1 cellular context compared by ENCODE assay signal in genomic region chr2:43637030-43637803, GRCh38.
A peak's percentile ranks its signal among the peaks of the same experiment; 100 is the strongest.
TF ChIP-seq lines count a peak whose summit lies in the region.

TSS of gene PLEKHH2 (plus strand) at chr2:43637260. CDS start at chr2:43644674, 7,414 bp downstream.

TF ChIP-seq in HepG2, 621 proteins besides CTCF, POLR2A, EP300 and RAD21 (continued from another document and continues in another):
- TF ChIP-seq, protein P1, sequence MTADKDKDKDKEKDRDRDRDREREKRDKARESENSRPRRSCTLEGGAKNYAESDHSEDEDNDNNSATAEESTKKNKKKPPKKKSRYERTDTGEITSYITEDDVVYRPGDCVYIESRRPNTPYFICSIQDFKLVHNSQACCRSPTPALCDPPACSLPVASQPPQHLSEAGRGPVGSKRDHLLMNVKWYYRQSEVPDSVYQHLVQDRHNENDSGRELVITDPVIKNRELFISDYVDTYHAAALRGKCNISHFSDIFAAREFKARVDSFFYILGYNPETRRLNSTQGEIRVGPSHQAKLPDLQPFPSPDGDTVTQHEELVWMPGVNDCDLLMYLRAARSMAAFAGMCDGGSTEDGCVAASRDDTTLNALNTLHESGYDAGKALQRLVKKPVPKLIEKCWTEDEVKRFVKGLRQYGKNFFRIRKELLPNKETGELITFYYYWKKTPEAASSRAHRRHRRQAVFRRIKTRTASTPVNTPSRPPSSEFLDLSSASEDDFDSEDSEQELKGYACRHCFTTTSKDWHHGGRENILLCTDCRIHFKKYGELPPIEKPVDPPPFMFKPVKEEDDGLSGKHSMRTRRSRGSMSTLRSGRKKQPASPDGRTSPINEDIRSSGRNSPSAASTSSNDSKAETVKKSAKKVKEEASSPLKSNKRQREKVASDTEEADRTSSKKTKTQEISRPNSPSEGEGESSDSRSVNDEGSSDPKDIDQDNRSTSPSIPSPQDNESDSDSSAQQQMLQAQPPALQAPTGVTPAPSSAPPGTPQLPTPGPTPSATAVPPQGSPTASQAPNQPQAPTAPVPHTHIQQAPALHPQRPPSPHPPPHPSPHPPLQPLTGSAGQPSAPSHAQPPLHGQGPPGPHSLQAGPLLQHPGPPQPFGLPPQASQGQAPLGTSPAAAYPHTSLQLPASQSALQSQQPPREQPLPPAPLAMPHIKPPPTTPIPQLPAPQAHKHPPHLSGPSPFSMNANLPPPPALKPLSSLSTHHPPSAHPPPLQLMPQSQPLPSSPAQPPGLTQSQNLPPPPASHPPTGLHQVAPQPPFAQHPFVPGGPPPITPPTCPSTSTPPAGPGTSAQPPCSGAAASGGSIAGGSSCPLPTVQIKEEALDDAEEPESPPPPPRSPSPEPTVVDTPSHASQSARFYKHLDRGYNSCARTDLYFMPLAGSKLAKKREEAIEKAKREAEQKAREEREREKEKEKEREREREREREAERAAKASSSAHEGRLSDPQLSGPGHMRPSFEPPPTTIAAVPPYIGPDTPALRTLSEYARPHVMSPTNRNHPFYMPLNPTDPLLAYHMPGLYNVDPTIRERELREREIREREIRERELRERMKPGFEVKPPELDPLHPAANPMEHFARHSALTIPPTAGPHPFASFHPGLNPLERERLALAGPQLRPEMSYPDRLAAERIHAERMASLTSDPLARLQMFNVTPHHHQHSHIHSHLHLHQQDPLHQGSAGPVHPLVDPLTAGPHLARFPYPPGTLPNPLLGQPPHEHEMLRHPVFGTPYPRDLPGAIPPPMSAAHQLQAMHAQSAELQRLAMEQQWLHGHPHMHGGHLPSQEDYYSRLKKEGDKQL (CRISPR knock-in tag; IDR thresholded peaks at IDR 0.05; ENCODE audit: low read depth): no peak
- TF ChIP-seq ZNF484 (CRISPR knock-in tag; IDR thresholded peaks at IDR 0.05; ENCODE audit: borderline replicate concordance, low read depth): no peak
- no peak for TF ChIP-seq ZNF574 (CRISPR knock-in tag; IDR thresholded peaks at IDR 0.05)
- no peak for TF ChIP-seq TBL1XR1 (IDR thresholded peaks at IDR 0.05; ENCODE audit: borderline replicate concordance, low read length, partially characterized antibody)
- no peak for TF ChIP-seq PAF1 (CRISPR knock-in tag; IDR thresholded peaks at IDR 0.05)
- no peak; the same call in none of the 2 replicates for TF ChIP-seq POGK (CRISPR knock-in tag; conservative IDR thresholded peaks at IDR 0.05)
- TF ChIP-seq SNAI1 (CRISPR knock-in tag; IDR thresholded peaks at IDR 0.05; ENCODE audit: borderline replicate concordance): no peak
- TF ChIP-seq THYN1 (CRISPR knock-in tag; IDR thresholded peaks at IDR 0.05; ENCODE audit: borderline replicate concordance, low read depth): no peak
- peak; percentile 56; the same call in 1 of the 2 replicates for TF ChIP-seq YEATS4 (CRISPR knock-in tag; IDR thresholded peaks at IDR 0.05; ENCODE audit: borderline replicate concordance)
- TF ChIP-seq BRD4 (CRISPR knock-in tag; IDR thresholded peaks at IDR 0.05): no peak
- no peak for TF ChIP-seq SPEN (CRISPR knock-in tag; IDR thresholded peaks at IDR 0.05; ENCODE audit: low read depth)
- TF ChIP-seq ZNF577 (CRISPR knock-in tag; IDR thresholded peaks at IDR 0.05; ENCODE audit: borderline replicate concordance, low read depth): no peak
- no peak for TF ChIP-seq TRAFD1 (CRISPR knock-in tag; IDR thresholded peaks at IDR 0.05; ENCODE audit: borderline replicate concordance)
- TF ChIP-seq HHEX (CRISPR knock-in tag; IDR thresholded peaks at IDR 0.05): no peak
- TF ChIP-seq ZNF225 (CRISPR knock-in tag; IDR thresholded peaks at IDR 0.05): no peak
- TF ChIP-seq ZC3H13 (CRISPR knock-in tag; IDR thresholded peaks at IDR 0.05): no peak
- TF ChIP-seq, protein P2, sequence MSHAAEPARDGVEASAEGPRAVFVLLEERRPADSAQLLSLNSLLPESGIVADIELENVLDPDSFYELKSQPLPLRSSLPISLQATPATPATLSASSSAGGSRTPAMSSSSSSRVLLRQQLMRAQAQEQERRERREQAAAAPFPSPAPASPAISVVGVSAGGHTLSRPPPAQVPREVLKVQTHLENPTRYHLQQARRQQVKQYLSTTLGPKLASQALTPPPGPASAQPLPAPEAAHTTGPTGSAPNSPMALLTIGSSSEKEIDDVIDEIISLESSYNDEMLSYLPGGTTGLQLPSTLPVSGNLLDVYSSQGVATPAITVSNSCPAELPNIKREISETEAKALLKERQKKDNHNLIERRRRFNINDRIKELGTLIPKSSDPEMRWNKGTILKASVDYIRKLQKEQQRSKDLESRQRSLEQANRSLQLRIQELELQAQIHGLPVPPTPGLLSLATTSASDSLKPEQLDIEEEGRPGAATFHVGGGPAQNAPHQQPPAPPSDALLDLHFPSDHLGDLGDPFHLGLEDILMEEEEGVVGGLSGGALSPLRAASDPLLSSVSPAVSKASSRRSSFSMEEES (CRISPR knock-in tag; IDR thresholded peaks at IDR 0.05): no peak
- TF ChIP-seq, protein P3, sequence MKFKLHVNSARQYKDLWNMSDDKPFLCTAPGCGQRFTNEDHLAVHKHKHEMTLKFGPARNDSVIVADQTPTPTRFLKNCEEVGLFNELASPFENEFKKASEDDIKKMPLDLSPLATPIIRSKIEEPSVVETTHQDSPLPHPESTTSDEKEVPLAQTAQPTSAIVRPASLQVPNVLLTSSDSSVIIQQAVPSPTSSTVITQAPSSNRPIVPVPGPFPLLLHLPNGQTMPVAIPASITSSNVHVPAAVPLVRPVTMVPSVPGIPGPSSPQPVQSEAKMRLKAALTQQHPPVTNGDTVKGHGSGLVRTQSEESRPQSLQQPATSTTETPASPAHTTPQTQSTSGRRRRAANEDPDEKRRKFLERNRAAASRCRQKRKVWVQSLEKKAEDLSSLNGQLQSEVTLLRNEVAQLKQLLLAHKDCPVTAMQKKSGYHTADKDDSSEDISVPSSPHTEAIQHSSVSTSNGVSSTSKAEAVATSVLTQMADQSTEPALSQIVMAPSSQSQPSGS (CRISPR knock-in tag; IDR thresholded peaks at IDR 0.05): no peak
- TF ChIP-seq TP53 (CRISPR knock-in tag; conservative IDR thresholded peaks at IDR 0.05): no peak
- TF ChIP-seq, protein P4, sequence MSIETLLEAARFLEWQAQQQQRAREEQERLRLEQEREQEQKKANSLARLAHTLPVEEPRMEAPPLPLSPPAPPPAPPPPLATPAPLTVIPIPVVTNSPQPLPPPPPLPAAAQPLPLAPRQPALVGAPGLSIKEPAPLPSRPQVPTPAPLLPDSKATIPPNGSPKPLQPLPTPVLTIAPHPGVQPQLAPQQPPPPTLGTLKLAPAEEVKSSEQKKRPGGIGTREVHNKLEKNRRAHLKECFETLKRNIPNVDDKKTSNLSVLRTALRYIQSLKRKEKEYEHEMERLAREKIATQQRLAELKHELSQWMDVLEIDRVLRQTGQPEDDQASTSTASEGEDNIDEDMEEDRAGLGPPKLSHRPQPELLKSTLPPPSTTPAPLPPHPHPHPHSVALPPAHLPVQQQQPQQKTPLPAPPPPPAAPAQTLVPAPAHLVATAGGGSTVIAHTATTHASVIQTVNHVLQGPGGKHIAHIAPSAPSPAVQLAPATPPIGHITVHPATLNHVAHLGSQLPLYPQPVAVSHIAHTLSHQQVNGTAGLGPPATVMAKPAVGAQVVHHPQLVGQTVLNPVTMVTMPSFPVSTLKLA (IDR thresholded peaks at IDR 0.05): no peak
- TF ChIP-seq ZNF883 (CRISPR knock-in tag; IDR thresholded peaks at IDR 0.05; ENCODE audit: not compliant biosample characterization): no peak
- no peak for TF ChIP-seq RFX5 (IDR thresholded peaks at IDR 0.05; ENCODE audit: low read depth, low read length)
- TF ChIP-seq MTF2 (CRISPR knock-in tag; IDR thresholded peaks at IDR 0.05; ENCODE audit: borderline replicate concordance): peak; percentile 91
- no peak for TF ChIP-seq ETV5 (CRISPR knock-in tag; IDR thresholded peaks at IDR 0.05; ENCODE audit: borderline replicate concordance)
- no peak for TF ChIP-seq FOXK2 (IDR thresholded peaks at IDR 0.05)
- TF ChIP-seq DZIP1 (CRISPR knock-in tag; IDR thresholded peaks at IDR 0.05): peak; percentile 80
- TF ChIP-seq NCOA2 (CRISPR knock-in tag; IDR thresholded peaks at IDR 0.05): peak; percentile 16; the same call in 1 of the 2 replicates
- TF ChIP-seq ZBTB4 (CRISPR knock-in tag; IDR thresholded peaks at IDR 0.05; ENCODE audit: borderline replicate concordance): no peak
- peak; percentile 27; the same call in 1 of the 2 replicates for TF ChIP-seq ZFX (CRISPR knock-in tag; IDR thresholded peaks at IDR 0.05; ENCODE audit: low read depth)
- TF ChIP-seq ZNF451 (CRISPR knock-in tag; IDR thresholded peaks at IDR 0.05): no peak
